1 cellular context compared by ENCODE assay signal in the genomic region with DNA sequence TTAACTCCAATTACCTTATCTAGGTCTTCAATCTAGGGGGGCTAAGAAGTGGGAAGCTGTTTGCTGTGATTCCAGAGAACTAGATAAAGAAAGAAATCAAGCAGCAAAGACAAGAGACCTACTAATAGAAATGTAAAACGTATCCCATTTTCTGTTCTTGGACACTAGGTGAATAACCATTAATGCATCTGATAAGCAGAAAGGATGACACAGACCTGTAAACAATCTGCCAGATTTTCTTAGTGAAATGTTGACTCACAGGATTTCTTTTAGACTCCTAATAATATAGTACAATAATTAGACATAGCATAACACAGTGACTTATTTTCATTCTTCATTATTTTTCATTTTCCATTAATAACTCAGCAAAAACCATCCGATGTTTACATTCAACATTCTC.
TF ChIP-seq lines count a peak whose summit lies in the region.

No MANE protein-coding gene starts in this region.

TF ChIP-seq in SK-N-SH treated with all-trans-retinoic acid at 6 μM for 48 hours, 23 proteins besides CTCF, POLR2A, EP300 and RAD21 (continued from another document):
- no peak for TF ChIP-seq ZFP30 (CRISPR knock-in tag; IDR thresholded peaks at IDR 0.05)
- TF ChIP-seq OSR1 (CRISPR knock-in tag; IDR thresholded peaks at IDR 0.05), result no peak
- no peak for TF ChIP-seq CSDC2 (CRISPR knock-in tag; IDR thresholded peaks at IDR 0.05)
- TF ChIP-seq ESRRG (CRISPR knock-in tag; IDR thresholded peaks at IDR 0.05), result no peak
TF ChIP-seq in SK-N-SH treated with all-trans-retinoic acid at 6 μM for 48 hours: peak in this region for 0.
